ENCODE assay signal across 1 cellular context in genomic region chr3:184748219-184749135, GRCh38.
TF ChIP-seq lines count a peak whose summit lies in the region.

No MANE protein-coding gene starts in this region.

TF ChIP-seq in Ishikawa, 13 proteins besides CTCF, POLR2A, EP300 and RAD21 (continued from another document):
- TF ChIP-seq USF1 (IDR thresholded peaks at IDR 0.05) (no peak), TAF1 (IDR thresholded peaks at IDR 0.05; ENCODE audit: low read depth) (no peak), NFIC (IDR thresholded peaks at IDR 0.05) (no peak)
